8 cellular contexts compared by ENCODE assay signal in genomic region chr2:231482806-231483391, GRCh38. TPM values are rescaled to one million over a fixed set of nuclear protein-coding genes. Genes with fewer than 3 reads are reported as not detected.
DNase-seq lines count a peak whose midpoint lies in the region; ATAC-seq, FAIRE-seq and TF ChIP-seq lines count a peak whose summit lies in the region.

No MANE protein-coding gene starts in this region.

- FAIRE-seq in D721Med (lab: Jason Lieb, UNC) = no peak

- ATAC-seq in GM21723 (IDR thresholded peaks at IDR 0.05; ENCODE audit: unreplicated experiment) (peak; percentile 80), HG02852 (IDR thresholded peaks at IDR 0.05; ENCODE audit: unreplicated experiment) (no peak)

- 22 to 23% methylated on average over 23 to 26 of the region's 36 CpGs for WGBS in lower leg skin, 2 donors

- intact Hi-C loops in lower leg skin (cut with DNase I; ENCODE audit: low total_unique reads) = loop anchor here (10.0 kb wide), 1 partner anchor 72 kb away; no protein-coding TSS in a partner anchor

- H3K4me3 ChIP-seq in choroid plexus epithelial cell (ENCODE audit: low read depth, low read length) (peak overlapping the region; percentile 60), lower leg skin (ENCODE audit: low read depth, poor library complexity, severe bottlenecking) (peak overlapping the region; percentile 44)

- TF ChIP-seq CTCF in D721Med (IDR thresholded peaks at IDR 0.05; ENCODE audit: insufficient read depth, missing control alignments) (peak; percentile 62), choroid plexus epithelial cell (conservative IDR thresholded peaks at IDR 0.05; ENCODE audit: low read depth, low read length) (peak; percentile 83), lower leg skin (IDR thresholded peaks at IDR 0.05) (peak in 1 of 3 donors; percentile 75)

- TF ChIP-seq POLR2A in lower leg skin (IDR thresholded peaks at IDR 0.05) = no peak

- DNase-seq in D721Med (ENCODE audit: insufficient read length, low spot score) (peak; percentile 91), NCI-H1092 treated with DMSO at 0.1 percent for 48 hours (lab: John Stamatoyannopoulos, UW) (peak; percentile 44), choroid plexus epithelial cell (ENCODE audit: low read depth) (peak; percentile 62), lower leg skin (ENCODE audit: low spot score in 2 of 2) (peak; percentile 36 to 92)
- DNase-seq in activated CD4-positive, alpha-beta T cell treated with anti-CD3 and anti-CD28 coated beads for 48 hours = peak; percentile 83
- peak; percentile 70 to 76 for DNase-seq in stimulated activated CD4-positive, alpha-beta T cell treated with anti-CD3 and anti-CD28 coated beads, Interleukin-4, amount 100 ng/mL, for 48 hours (ENCODE audit: low read depth in 2 of 2)

RNA-seq across cellular contexts. Expression of gene NCL, which starts 18.6 kb away (rescaled TPM):
- 100 to 1,000 TPM in 3 of 4 donors, 10 to 100 TPM in 1; 82.4 to 145 (median 115) TPM for total RNA-seq in lower leg skin

RNA-seq across cellular contexts. Expression of gene NMUR1, which starts 47.3 kb away (rescaled TPM):
- total RNA-seq in lower leg skin = under 1 TPM in 2 of 4 donors, not detected in 2; 0.19 to 0.29 TPM
